ENCODE assay signal across 33 cellular contexts in the genomic region with DNA sequence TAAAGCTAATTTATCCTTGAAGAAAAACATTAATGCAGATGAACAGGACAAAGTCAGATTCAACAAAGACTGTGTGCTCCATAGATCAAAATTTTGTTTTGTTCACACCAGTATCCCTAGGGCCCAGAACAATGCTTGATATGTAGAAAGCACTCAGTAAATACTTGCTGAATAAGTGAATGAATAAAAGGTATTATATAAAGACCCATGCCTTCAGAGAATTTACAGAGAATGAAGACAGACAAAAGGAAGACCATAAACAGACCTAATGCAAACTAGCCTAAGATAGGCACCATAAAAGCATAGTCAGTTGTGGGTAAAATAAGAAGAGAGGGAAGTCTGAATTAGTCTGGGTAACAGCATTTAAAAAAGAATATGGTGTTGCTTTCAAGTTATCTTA. TPM values are rescaled to one million over a fixed set of nuclear protein-coding genes. Genes with fewer than 3 reads are reported as not detected.
"Had no signal": no experiment of that assay in that cellular context is flagged by ENCODE, and none has a peak within 500 bp of the region (broad histone marks: within the 10 kb centered on the region; RNA-seq: fewer than 3 reads in every experiment).

No MANE protein-coding gene starts in this region.

- H3K4me3 ChIP-seq: adrenal gland, ascending aorta, body of pancreas, breast epithelium, cardiac muscle cell had no signal

- H3K27ac ChIP-seq: adrenal gland, body of pancreas, brain microvascular endothelial cell, breast epithelium, cardiac muscle cell had no signal

- H3K4me1 ChIP-seq: adrenal gland, body of pancreas, breast epithelium had no signal

- H3K9me3 ChIP-seq: adrenal gland, ascending aorta, body of pancreas, breast epithelium had no signal

- DNase-seq: activated effector memory CD4-positive, alpha-beta T cell treated with anti-CD3 and anti-CD28 coated beads, Interleukin-2, amount 50 U/mL, for 16 hours; activated effector memory CD4-positive, alpha-beta T cell treated with Interleukin-2 at 50 U/mL for 16 hours; activated gamma-delta T cell; activated gamma-delta T cell treated with Interleukin-2 at 50 U/mL for 16 hours; activated naive CD4-positive, alpha-beta T cell; activated naive CD4-positive, alpha-beta T cell treated with anti-CD3 and anti-CD28 coated beads for 36 hours; activated naive CD4-positive, alpha-beta T cell treated with anti-CD3 and anti-CD28 coated beads, Interleukin-2, amount 10 ng/mL, durations not matched to agents 7 days and 5 days; activated naive CD4-positive, alpha-beta T cell treated with anti-CD3 and anti-CD28 coated beads, Interleukin-2, amount 50 U/mL, for 16 hours; activated naive CD4-positive, alpha-beta T cell treated with Interleukin-2 at 50 U/mL for 16 hours; activated naive CD8-positive, alpha-beta T cell treated with anti-CD3 and anti-CD28 coated beads for 36 hours; activated naive CD8-positive, alpha-beta T cell treated with anti-CD3 and anti-CD28 coated beads, Interleukin-2, amount 10 ng/mL, durations not matched to agents 7 days and 5 days; activated naive CD8-positive, alpha-beta T cell treated with anti-CD3 and anti-CD28 coated beads, Interleukin-2, amount 50 U/mL, for 24 hours; activated T-cell treated with anti-CD3 and anti-CD28 coated beads, Interleukin-2, amount 50 U/mL, for 1 hour; activated T-cell treated with anti-CD3 and anti-CD28 coated beads, Interleukin-2, amount 50 U/mL, for 24 hours; activated T-cell treated with anti-CD3 and anti-CD28 coated beads, Interleukin-2, amount 50 U/mL, for 4 hours; activated T-cell treated with anti-CD3 and anti-CD28 coated beads, Interleukin-2, amount 50 U/mL, for 48 hours; activated T-cell treated with anti-CD3 and anti-CD28 coated beads, Interleukin-2, amount 50 U/mL, for 72 hours; adrenal gland; amniotic stem cell; amygdala; anterior cingulate cortex; aorta; body of pancreas; brain microvascular endothelial cell; caudate nucleus; central memory CD4-positive, alpha-beta T cell; cerebellar nuclear complex had no signal

- H3K36me3 ChIP-seq: adrenal gland, ascending aorta, brain microvascular endothelial cell, breast epithelium, cardiac muscle cell had no signal

- FAIRE-seq: astrocyte, bronchial epithelial cell had no signal

- H3K27me3 ChIP-seq: adrenal gland, ascending aorta, body of pancreas, brain microvascular endothelial cell, breast epithelium, cardiac muscle cell had no signal

RNA-seq across cellular contexts. Expression of gene TMCC3, which starts 47.3 kb away (rescaled TPM):
- total RNA-seq: activated naive CD4-positive, alpha-beta T cell treated with anti-CD3 and anti-CD28 coated beads, Interleukin-2, amount 50 U/mL, for 72 hours had no signal
